ENCODE assay signal across 9 cellular contexts in genomic region chr2:132804045-132804444, GRCh38.
DNase-seq lines count a peak whose midpoint lies in the region; ATAC-seq and TF ChIP-seq lines count a peak whose summit lies in the region.
"Had no signal": no experiment of that assay in that cellular context is flagged by ENCODE, and none has a peak within 500 bp of the region (broad histone marks: within the 10 kb centered on the region; RNA-seq: fewer than 3 reads in every experiment).

No MANE protein-coding gene starts in this region.

- H3K4me3 Mint-ChIP-seq in brain (no peak overlapping the region), nephron progenitor cell (no peak overlapping the region)
- H3K4me3 Mint-ChIP-seq: stimulated activated effector memory CD8-positive, alpha-beta T cell treated with anti-CD3 and anti-CD28 coated beads, Interleukin-12 subunit alpha, Interleukin-12 subunit beta, amount 100 ng/mL, for 72 hours had no signal

- TF ChIP-seq CTCF in brain (conservative IDR thresholded peaks at IDR 0.05) = no peak
- TF ChIP-seq CTCF in nephron progenitor cell (IDR thresholded peaks at IDR 0.05) = no peak

- DNase-seq in GM03348 (ENCODE audit: low spot score) = peak; percentile 46
- DNase-seq in NCI-H2029 treated with DMSO at 0.1 percent for 48 hours (lab: John Stamatoyannopoulos, UW) = peak; percentile 60
- DNase-seq in nephron progenitor cell = no peak
- no peak for DNase-seq in ureter (ENCODE audit: low spot score)
- no peak for DNase-seq in NCI-H2107 (lab: John Stamatoyannopoulos, UW)

- H3K4me1 Mint-ChIP-seq in brain (peaks cover 16% of the 10 kb centered on the region), nephron progenitor cell (peaks cover 12% of the 10 kb centered on the region)
- H3K4me1 Mint-ChIP-seq: stimulated activated effector memory CD8-positive, alpha-beta T cell treated with anti-CD3 and anti-CD28 coated beads, Interleukin-12 subunit alpha, Interleukin-12 subunit beta, amount 100 ng/mL, for 72 hours had no signal

- H3K36me3 Mint-ChIP-seq in brain = peaks cover 16% of the 10 kb centered on the region
- H3K36me3 Mint-ChIP-seq in nephron progenitor cell (ENCODE audit: low read depth) = peaks cover 19% of the 10 kb centered on the region
- H3K36me3 Mint-ChIP-seq: stimulated activated effector memory CD8-positive, alpha-beta T cell treated with anti-CD3 and anti-CD28 coated beads, Interleukin-12 subunit alpha, Interleukin-12 subunit beta, amount 100 ng/mL, for 72 hours had no signal

- H3K9me3 Mint-ChIP-seq in brain = peaks cover 21 to 34% (median 28%) of the 10 kb centered on the region in 5 experiments
- H3K9me3 Mint-ChIP-seq in nephron progenitor cell = peaks cover 33% of the 10 kb centered on the region

- H3K27ac Mint-ChIP-seq in brain (peak overlapping the region in 3 of 5 experiments; percentile 23 to 83 (median 65)), nephron progenitor cell (peak overlapping the region; percentile 17)
- H3K27ac Mint-ChIP-seq: stimulated activated effector memory CD8-positive, alpha-beta T cell treated with anti-CD3 and anti-CD28 coated beads, Interleukin-12 subunit alpha, Interleukin-12 subunit beta, amount 100 ng/mL, for 72 hours had no signal

- ATAC-seq in GM19023 (IDR thresholded peaks at IDR 0.05; ENCODE audit: unreplicated experiment) = no peak
- no peak for ATAC-seq in HG03460 (IDR thresholded peaks at IDR 0.05; ENCODE audit: unreplicated experiment)
- ATAC-seq: stimulated activated effector memory CD8-positive, alpha-beta T cell treated with anti-CD3 and anti-CD28 coated beads, Interleukin-12 subunit alpha, Interleukin-12 subunit beta, amount 100 ng/mL, for 72 hours had no signal

- H3K27me3 Mint-ChIP-seq in brain = no peaks in the 10 kb centered on the region
- H3K27me3 Mint-ChIP-seq in nephron progenitor cell (ENCODE audit: low read depth, poor library complexity) = no peaks in the 10 kb centered on the region

Comparison
In these comparisons a context has a peak if more than half of its experiments do, and no peak if none do; other contexts are left out.
1. DNase-seq: peak in GM03348 (single experiment) and NCI-H2029 treated with DMSO at 0.1 percent for 48 hours (single experiment); none in nephron progenitor cell (single experiment), ureter (single experiment) and NCI-H2107 (single experiment).